8 cellular contexts compared by ENCODE assay signal in genomic region chr7:44885394-44886317, GRCh38. TPM values are rescaled to one million over a fixed set of nuclear protein-coding genes. Genes with fewer than 3 reads are reported as not detected.
DNase-seq lines count a peak whose midpoint lies in the region; ATAC-seq, FAIRE-seq and TF ChIP-seq lines count a peak whose summit lies in the region.

PURB (minus strand) TSS chr7:44885530; CDS start chr7:44885348, 182 bp downstream.

- 0 out of 2 replicates have a peak, but pooled peaks cover 6% of the 10 kb centered on the region for H3F3A ChIP-seq in OCI-LY1 (ENCODE audit: insufficient read depth, low read length)

- H3K9me2 ChIP-seq in OCI-LY1 (ENCODE audit: low read depth, low read length) = no peaks in the 10 kb centered on the region

- H3K9me3 Mint-ChIP-seq in endothelial cell (ENCODE audit: unreplicated experiment) (no peaks in the 10 kb centered on the region), mesothelial cell of epicardium (no peaks in the 10 kb centered on the region)

- H3K27me3 ChIP-seq in OCI-LY1 (ENCODE audit: insufficient read depth, low read length) = no peaks in the 10 kb centered on the region

- H3K9me3 ChIP-seq in OCI-LY1 (ENCODE audit: low read length) = peaks cover 21% of the 10 kb centered on the region

- peak within 1 kb of the TSS; percentile 99 for H3K4me3 Mint-ChIP-seq in endothelial cell (ENCODE audit: unreplicated experiment)
- H3K4me3 Mint-ChIP-seq in mesothelial cell of epicardium = peak within 1 kb of the TSS; percentile 99

- no peaks in the 10 kb centered on the region for H4K20me1 ChIP-seq in OCI-LY1 (ENCODE audit: insufficient read depth, low read length)

- ATAC-seq in GM21526 (IDR thresholded peaks at IDR 0.05; ENCODE audit: low FRiP score, unreplicated experiment) = peak; percentile 85

- peak within 1 kb of the TSS; percentile 97 for H3K9ac ChIP-seq in OCI-LY1 (ENCODE audit: low read length)

- peaks cover 30% of the 10 kb centered on the region for H3K79me2 ChIP-seq in OCI-LY1 (ENCODE audit: insufficient read depth, low read length)

- peaks cover 42% of the 10 kb centered on the region for H3K36me3 ChIP-seq in OCI-LY1 (ENCODE audit: insufficient read depth, low read length)

- H3K36me3 Mint-ChIP-seq in endothelial cell (ENCODE audit: low read depth, unreplicated experiment) (peaks cover 5% of the 10 kb centered on the region), mesothelial cell of epicardium (peaks cover 4% of the 10 kb centered on the region)

- peak within 1 kb of the TSS; percentile 89 for H3K27ac ChIP-seq in OCI-LY1 (ENCODE audit: low read depth, low read length, poor library complexity, severe bottlenecking)

- no peak for TF ChIP-seq CTCF in D721Med (IDR thresholded peaks at IDR 0.05; ENCODE audit: insufficient read depth, missing control alignments)
- no peak for TF ChIP-seq CTCF in OCI-LY1 (IDR thresholded peaks at IDR 0.05; ENCODE audit: low read length)
- TF ChIP-seq CTCF in endothelial cell (IDR thresholded peaks at IDR 0.05; ENCODE audit: unreplicated experiment) = no peak
- no peak for TF ChIP-seq CTCF in mesothelial cell of epicardium (IDR thresholded peaks at IDR 0.05; ENCODE audit: unreplicated experiment)

- H3K27ac Mint-ChIP-seq in endothelial cell (ENCODE audit: unreplicated experiment) (peak within 1 kb of the TSS; percentile 100), mesothelial cell of epicardium (peak within 1 kb of the TSS; percentile 100)

- H3K4me2 ChIP-seq in OCI-LY1 (ENCODE audit: low read length) = peak within 1 kb of the TSS; percentile 94

- H2AFZ ChIP-seq in OCI-LY1 (ENCODE audit: low read length) = peak within 1 kb of the TSS; percentile 53; the same call in 1 of the 2 replicates

- H3K4me3 ChIP-seq in OCI-LY1 (ENCODE audit: low read depth, low read length, poor library complexity, severe bottlenecking) = peak within 1 kb of the TSS; percentile 88

- peaks cover 50% of the 10 kb centered on the region for H3K4me1 ChIP-seq in OCI-LY1 (ENCODE audit: insufficient read depth, low read length, severe bottlenecking)

- H3K4me1 Mint-ChIP-seq in endothelial cell (ENCODE audit: unreplicated experiment) (peaks cover 28% of the 10 kb centered on the region), mesothelial cell of epicardium (peaks cover 40% of the 10 kb centered on the region)

- peak; percentile 77 for DNase-seq in D721Med (ENCODE audit: insufficient read length, low spot score)
- peak; percentile 83 for DNase-seq in HuH-7 (ENCODE audit: low spot score)
- peak; percentile 97 for DNase-seq in activated CD8-positive, alpha-beta memory T cell treated with anti-CD3 and anti-CD28 coated beads, Interleukin-2, amount 50 U/mL, for 4 hours
- peak; percentile 96 for DNase-seq in endothelial cell (ENCODE audit: low spot score)
- DNase-seq in mesothelial cell of epicardium (ENCODE audit: low spot score in 2 of 2, unreplicated experiment in 2 of 2) = peak; percentile 92 to 94
- DNase-seq in stimulated activated CD8-positive, alpha-beta memory T cell treated with anti-CD3 and anti-CD28 coated beads, Interleukin-15, amount 100 ng/mL, for 4 hours (ENCODE audit: low read depth in 2 of 2) = peak; percentile 90 to 96

- no peak for FAIRE-seq in D721Med (lab: Jason Lieb, UNC)

- H3K27me3 Mint-ChIP-seq in endothelial cell (ENCODE audit: unreplicated experiment) (peaks cover 14% of the 10 kb centered on the region), mesothelial cell of epicardium (ENCODE audit: low read depth) (no peaks in the 10 kb centered on the region)

RNA-seq across cellular contexts. Expression of gene PURB, which starts in this region (rescaled TPM):
- total RNA-seq in endothelial cell (ENCODE audit: unreplicated experiment) (25.7 TPM), mesothelial cell of epicardium (33.2 to 33.7 TPM (median 33.5 TPM) in 3 replicates)

Comparison
In these comparisons a context has a peak if more than half of its experiments do, and no peak if none do; other contexts are left out.
1. Peak in every context shown above with its lines: DNase-seq, ATAC-seq, H3K4me3 ChIP-seq and H3K27ac ChIP-seq.